ENCODE assay signal across 8 cellular contexts in the genomic region with DNA sequence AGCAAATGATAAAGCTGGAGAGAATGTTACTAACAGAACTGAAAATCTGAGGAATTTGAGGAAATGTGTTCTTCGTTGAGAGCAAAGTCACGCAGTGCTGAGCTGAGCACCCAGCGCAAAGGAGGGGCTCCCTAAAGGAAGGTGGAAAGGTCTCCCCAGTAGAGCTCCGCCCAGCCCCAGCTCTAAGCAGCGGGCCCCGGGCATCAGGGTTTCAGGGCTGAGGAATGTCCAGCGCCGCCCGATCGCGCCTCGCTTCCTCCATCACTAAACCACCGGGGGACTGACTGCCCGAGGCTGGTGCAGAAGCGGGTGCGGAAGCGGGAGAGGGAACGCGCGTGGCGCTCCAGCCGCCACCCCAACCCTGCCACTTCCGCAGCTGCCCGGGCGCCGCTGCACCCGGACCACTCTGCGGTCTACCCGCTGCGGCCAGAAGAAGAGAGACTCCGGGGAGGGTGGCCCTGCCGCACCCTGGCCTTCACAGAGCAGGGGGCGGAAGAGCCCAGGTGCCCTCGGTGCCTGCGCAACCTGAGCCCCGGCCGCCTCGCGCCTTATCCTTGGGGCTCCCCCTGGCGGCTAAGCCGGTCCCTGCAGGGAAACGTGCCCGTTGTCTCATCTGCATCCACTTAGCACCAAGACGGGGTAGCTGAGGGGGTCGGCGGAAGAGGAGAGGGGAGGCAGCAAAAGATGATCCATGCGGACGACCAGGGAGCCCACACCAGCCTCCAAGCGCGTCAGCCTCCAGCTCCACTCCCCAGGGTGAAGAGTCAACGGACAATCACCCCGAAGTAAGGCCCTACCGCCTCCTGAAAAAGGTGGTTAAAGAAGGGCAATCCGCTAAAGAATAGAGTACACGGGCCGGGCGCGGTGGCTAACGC. TPM values are rescaled to one million over a fixed set of nuclear protein-coding genes. Genes with fewer than 3 reads are reported as not detected.
DNase-seq lines count a peak whose midpoint lies in the region; ATAC-seq and TF ChIP-seq lines count a peak whose summit lies in the region.

No MANE protein-coding gene starts in this region.

- no peaks in the 10 kb centered on the region for H3K27me3 Mint-ChIP-seq in activated CD8-positive, alpha-beta T cell treated with anti-CD3 and anti-CD28 coated beads for 36 hours

- peaks cover 20% of the 10 kb centered on the region for H3K4me1 Mint-ChIP-seq in activated CD8-positive, alpha-beta T cell treated with anti-CD3 and anti-CD28 coated beads for 36 hours (ENCODE audit: low read depth)

- H3K36me3 ChIP-seq in ectodermal cell (ENCODE audit: control insufficient read depth, insufficient read depth, low read length) = no peaks in the 10 kb centered on the region

- H3K27ac ChIP-seq in AG04450 (ENCODE audit: low read depth, low read length) (no peak overlapping the region), ectodermal cell (ENCODE audit: insufficient read depth, low read depth, low read length, poor library complexity, severe bottlenecking) (no peak overlapping the region)

- 13% methylated on average over 59 of the region's 59 CpGs for WGBS in ectodermal cell, 2 experiments

- no peaks in the 10 kb centered on the region for H3K9me3 Mint-ChIP-seq in activated CD8-positive, alpha-beta T cell treated with anti-CD3 and anti-CD28 coated beads for 36 hours

- peak overlapping the region; percentile 73 for H3K4me3 Mint-ChIP-seq in activated CD8-positive, alpha-beta T cell treated with anti-CD3 and anti-CD28 coated beads for 36 hours

- H3K27me3 ChIP-seq in AG04450 (ENCODE audit: control insufficient read depth, insufficient read depth, low read length) = peaks cover 10% of the 10 kb centered on the region
- H3K27me3 ChIP-seq in ectodermal cell (ENCODE audit: control insufficient read depth, insufficient read depth, low read length, poor library complexity, severe bottlenecking) = peaks cover 9% of the 10 kb centered on the region

- peak; percentile 96 for TF ChIP-seq CTCF in AG04450 (IDR thresholded peaks at IDR 0.05; ENCODE audit: low read depth, low read length)
- TF ChIP-seq CTCF in activated CD8-positive, alpha-beta T cell treated with anti-CD3 and anti-CD28 coated beads for 36 hours (IDR thresholded peaks at IDR 0.05) = peak; percentile 84

- H3K27ac Mint-ChIP-seq in activated CD8-positive, alpha-beta T cell treated with anti-CD3 and anti-CD28 coated beads for 36 hours = peak overlapping the region; percentile 92

- POLR2A ChIA-PET in AG04450 (lab: Yijun Ruan, JAX) = interaction anchor here (0.7 kb wide), 1 partner anchor 113 kb away, joined by 4 read pairs; no protein-coding TSS in a partner anchor
- POLR2A ChIA-PET in activated CD8-positive, alpha-beta T cell treated with anti-CD3 and anti-CD28 coated beads for 36 hours (lab: Charles Lee) = interaction anchor here (0.7 to 1.7 kb wide), 12 partner anchors 11 to 258 kb away, joined by 3 to 21 read pairs (median 4); a partner anchor contains a TSS

- ATAC-seq in GM18520 (IDR thresholded peaks at IDR 0.05; ENCODE audit: unreplicated experiment) (peak; percentile 52), HG03196 (IDR thresholded peaks at IDR 0.05; ENCODE audit: unreplicated experiment) (peak; percentile 78)
- ATAC-seq in activated CD8-positive, alpha-beta T cell treated with anti-CD3 and anti-CD28 coated beads for 36 hours = peak; percentile 95

- H3K9me3 ChIP-seq in AG04450 (ENCODE audit: control insufficient read depth, insufficient read depth, low read length) (no peaks in the 10 kb centered on the region; the same call in 1 of the 2 replicates), ectodermal cell (ENCODE audit: control insufficient read depth, low read length) (no peaks in the 10 kb centered on the region)

- intact Hi-C loops in activated CD8-positive, alpha-beta T cell treated with anti-CD3 and anti-CD28 coated beads for 36 hours (cut with micrococcal nuclease) = loop anchor here (2.0 kb wide), 2 partner anchors 75 to 127 kb away; no protein-coding TSS in a partner anchor

- CTCF ChIA-PET in AG04450 (lab: Charles Lee) = interaction anchor here (0.5 to 4.2 kb wide), 64 partner anchors 9 to 455 kb away, joined by 3 to 46 read pairs (median 4); a partner anchor contains a TSS
- CTCF ChIA-PET in activated CD8-positive, alpha-beta T cell treated with anti-CD3 and anti-CD28 coated beads for 36 hours (lab: Charles Lee) = interaction anchor here (0.6 to 11.6 kb wide), 60 partner anchors 9 to 421 kb away, joined by 3 to 214 read pairs (median 4); a partner anchor contains a TSS

- no peaks in the 10 kb centered on the region for H3K36me3 Mint-ChIP-seq in activated CD8-positive, alpha-beta T cell treated with anti-CD3 and anti-CD28 coated beads for 36 hours (ENCODE audit: low read depth)

- H3K4me1 ChIP-seq in ectodermal cell (ENCODE audit: control insufficient read depth, insufficient read depth, low read length) = no peaks in the 10 kb centered on the region

- peak overlapping the region; percentile 65 for H3K4me3 ChIP-seq in AG04450 (ENCODE audit: low read depth, low read length)
- peak overlapping the region; percentile 33 for H3K4me3 ChIP-seq in ectodermal cell (ENCODE audit: insufficient read depth, low read depth, low read length)

- DNase-seq in AG04450 (ENCODE audit: low read depth, low spot score) (no peak), NCI-H526 treated with DMSO at 0.1 percent for 48 hours (lab: John Stamatoyannopoulos, UW) (peak; percentile 11), medulla oblongata (ENCODE audit: extremely low spot score) (peak; percentile 79)
- peak; percentile 96 for DNase-seq in activated CD8-positive, alpha-beta T cell treated with anti-CD3 and anti-CD28 coated beads for 36 hours
- peak; percentile 81 to 93 (median 89) for DNase-seq in stimulated activated CD4-positive, alpha-beta T cell treated with anti-CD3 and anti-CD28 coated beads, TNF-alpha, amount 100 ng/mL, for 48 hours (ENCODE audit: low read depth in 3 of 3)

RNA-seq across cellular contexts. Expression of a gene that starts 12.4 kb away (rescaled TPM):
- not detected in 2 replicates for polyA plus RNA-seq in AG04450 (2011; rRNA removed)
- polyA minus RNA-seq in AG04450 (2011; rRNA and poly(A)+ RNA removed) = not detected in 2 replicates
- total RNA-seq in activated CD8-positive, alpha-beta T cell treated with anti-CD3 and anti-CD28 coated beads for 36 hours = not detected
- 0.37 TPM for polyA plus RNA-seq in ectodermal cell (2013, experiment 1 of 4)
- 0.09 TPM for polyA plus RNA-seq in ectodermal cell (2013, experiment 2 of 4)
- 0.69 TPM for polyA plus RNA-seq in ectodermal cell (2013, experiment 3 of 4)
- polyA plus RNA-seq in ectodermal cell (2013, experiment 4 of 4) = 0.20 TPM

RNA-seq across cellular contexts. Expression of a gene that starts 48.8 kb away (rescaled TPM):
- not detected in 2 replicates for polyA plus RNA-seq in AG04450 (2011; rRNA removed)
- not detected in 2 replicates for polyA minus RNA-seq in AG04450 (2011; rRNA and poly(A)+ RNA removed)
- under 1 TPM in 1 of 2 experiments, not detected in 1; 0.16 TPM for total RNA-seq in activated CD8-positive, alpha-beta T cell treated with anti-CD3 and anti-CD28 coated beads for 36 hours
- polyA plus RNA-seq in ectodermal cell (2013, experiment 1 of 4) = not detected
- polyA plus RNA-seq in ectodermal cell (2013, experiment 2 of 4) = not detected
- not detected for polyA plus RNA-seq in ectodermal cell (2013, experiment 3 of 4)
- not detected for polyA plus RNA-seq in ectodermal cell (2013, experiment 4 of 4)

RNA-seq across cellular contexts. Expression of a gene that starts 58.0 kb away (rescaled TPM):
- 11.3 and 12.9 TPM in 2 replicates for polyA plus RNA-seq in AG04450 (2011; rRNA removed)
- polyA minus RNA-seq in AG04450 (2011; rRNA and poly(A)+ RNA removed) = 14.5 and 15.4 TPM in 2 replicates
- 10 to 100 TPM; 48.4 to 54.1 TPM for total RNA-seq in activated CD8-positive, alpha-beta T cell treated with anti-CD3 and anti-CD28 coated beads for 36 hours
- 60.9 TPM for polyA plus RNA-seq in ectodermal cell (2013, experiment 1 of 4)
- polyA plus RNA-seq in ectodermal cell (2013, experiment 2 of 4) = 53.4 TPM
- 51.6 TPM for polyA plus RNA-seq in ectodermal cell (2013, experiment 3 of 4)
- polyA plus RNA-seq in ectodermal cell (2013, experiment 4 of 4) = 57.4 TPM

RNA-seq across cellular contexts. Expression of a gene that starts 58.3 kb away (rescaled TPM):
- polyA plus RNA-seq in AG04450 (2011; rRNA removed) = 202 and 227 TPM in 2 replicates
- polyA minus RNA-seq in AG04450 (2011; rRNA and poly(A)+ RNA removed) = 185 and 207 TPM in 2 replicates
- total RNA-seq in activated CD8-positive, alpha-beta T cell treated with anti-CD3 and anti-CD28 coated beads for 36 hours = 100 to 1,000 TPM; 140 to 143 TPM
- 149 TPM for polyA plus RNA-seq in ectodermal cell (2013, experiment 1 of 4)
- 153 TPM for polyA plus RNA-seq in ectodermal cell (2013, experiment 2 of 4)
- 119 TPM for polyA plus RNA-seq in ectodermal cell (2013, experiment 3 of 4)
- 137 TPM for polyA plus RNA-seq in ectodermal cell (2013, experiment 4 of 4)
